Comparison of ENCODE assay signal across 13 cellular contexts in genomic region chr7:116872026-116872425, GRCh38. TPM values are rescaled to one million over a fixed set of nuclear protein-coding genes. Genes with fewer than 3 reads are reported as not detected.
DNase-seq lines count a peak whose midpoint lies in the region; TF ChIP-seq lines count a peak whose summit lies in the region.
"Had no signal": no experiment of that assay in that cellular context is flagged by ENCODE, and none has a peak within 500 bp of the region (broad histone marks: within the 10 kb centered on the region; RNA-seq: fewer than 3 reads in every experiment).

No MANE protein-coding gene starts in this region.

- H3K27ac Mint-ChIP-seq in activated CD4-positive, alpha-beta memory T cell treated with anti-CD3 and anti-CD28 coated beads for 36 hours, result peak overlapping the region; percentile 48
- H3K27ac Mint-ChIP-seq in activated CD4-positive, alpha-beta memory T cell treated with anti-CD3 and anti-CD28 coated beads, Interleukin-2, amount 10 ng/mL, durations not matched to agents 7 days and 5 days, result no peak overlapping the region
- peak overlapping the region; percentile 66 for H3K27ac Mint-ChIP-seq in HFFc6
- H3K27ac Mint-ChIP-seq in endothelial cell (ENCODE audit: unreplicated experiment), result peak overlapping the region; percentile 72
- no peak overlapping the region for H3K27ac Mint-ChIP-seq in Calu3 (ENCODE audit: unreplicated experiment)

- no peaks in the 10 kb centered on the region for H3K27me3 ChIP-seq in rectal smooth muscle tissue (ENCODE audit: control insufficient read depth, insufficient read depth, low read length)
- H3K27me3 ChIP-seq: cardiac muscle cell, SJCRH30, transverse colon had no signal

- BruUV-seq in Calu3 (replicated peaks; lab: Mats Ljungman, UMichigan), result no TSS peak

- H3K4me3 Mint-ChIP-seq in activated CD4-positive, alpha-beta memory T cell treated with anti-CD3 and anti-CD28 coated beads for 36 hours, result no peak overlapping the region
- no peak overlapping the region for H3K4me3 Mint-ChIP-seq in activated CD4-positive, alpha-beta memory T cell treated with anti-CD3 and anti-CD28 coated beads, Interleukin-2, amount 10 ng/mL, durations not matched to agents 7 days and 5 days
- H3K4me3 Mint-ChIP-seq in HFFc6, result peak overlapping the region; percentile 25; the same call in 1 of the 2 replicates
- H3K4me3 Mint-ChIP-seq in endothelial cell (ENCODE audit: unreplicated experiment), result peak overlapping the region; percentile 49
- no peak overlapping the region for H3K4me3 Mint-ChIP-seq in Calu3 (ENCODE audit: low read depth, unreplicated experiment)

- H3K36me3 ChIP-seq in rectal smooth muscle tissue (ENCODE audit: control insufficient read depth, insufficient read depth, low read length), result no peaks in the 10 kb centered on the region
- H3K36me3 ChIP-seq: cardiac muscle cell, transverse colon had no signal

- H3K36me3 Mint-ChIP-seq in activated CD4-positive, alpha-beta memory T cell treated with anti-CD3 and anti-CD28 coated beads for 36 hours, result peaks cover 10% of the 10 kb centered on the region
- H3K36me3 Mint-ChIP-seq in activated CD4-positive, alpha-beta memory T cell treated with anti-CD3 and anti-CD28 coated beads, Interleukin-2, amount 10 ng/mL, durations not matched to agents 7 days and 5 days (ENCODE audit: low read depth), result peaks cover 27% of the 10 kb centered on the region
- peaks cover 26% of the 10 kb centered on the region; the same call in 1 of the 2 replicates for H3K36me3 Mint-ChIP-seq in HFFc6 (ENCODE audit: low read depth)
- H3K36me3 Mint-ChIP-seq in endothelial cell (ENCODE audit: low read depth, unreplicated experiment), result peaks cover 12% of the 10 kb centered on the region
- no peaks in the 10 kb centered on the region for H3K36me3 Mint-ChIP-seq in Calu3 (ENCODE audit: insufficient read depth, unreplicated experiment)

- CTCF ChIA-PET in activated CD4-positive, alpha-beta memory T cell treated with anti-CD3 and anti-CD28 coated beads for 36 hours (lab: Charles Lee), result no interaction called here
- CTCF ChIA-PET in activated CD4-positive, alpha-beta memory T cell treated with anti-CD3 and anti-CD28 coated beads, Interleukin-2, amount 10 ng/mL, durations not matched to agents 7 days and 5 days (lab: Charles Lee), result no interaction called here
- CTCF ChIA-PET in Calu3 (lab: Charles Lee), result no interaction called here

- H3K9me3 Mint-ChIP-seq in activated CD4-positive, alpha-beta memory T cell treated with anti-CD3 and anti-CD28 coated beads for 36 hours, result no peaks in the 10 kb centered on the region
- no peaks in the 10 kb centered on the region for H3K9me3 Mint-ChIP-seq in activated CD4-positive, alpha-beta memory T cell treated with anti-CD3 and anti-CD28 coated beads, Interleukin-2, amount 10 ng/mL, durations not matched to agents 7 days and 5 days
- no peaks in the 10 kb centered on the region for H3K9me3 Mint-ChIP-seq in HFFc6
- H3K9me3 Mint-ChIP-seq in endothelial cell (ENCODE audit: unreplicated experiment), result no peaks in the 10 kb centered on the region
- no peaks in the 10 kb centered on the region for H3K9me3 Mint-ChIP-seq in Calu3 (ENCODE audit: low read depth, unreplicated experiment)

- H3K9ac ChIP-seq in rectal smooth muscle tissue (ENCODE audit: low read length), result no peak overlapping the region

- intact Hi-C loops in activated CD4-positive, alpha-beta memory T cell treated with anti-CD3 and anti-CD28 coated beads for 36 hours (cut with micrococcal nuclease), result loop anchor here (1.0 kb wide), 1 partner anchor 9 kb away; no protein-coding TSS in a partner anchor
- intact Hi-C loops in Calu3 (cut with micrococcal nuclease; ENCODE audit: unreplicated experiment), result no loop called here

- H3K4me1 Mint-ChIP-seq in activated CD4-positive, alpha-beta memory T cell treated with anti-CD3 and anti-CD28 coated beads for 36 hours (ENCODE audit: low read depth), result peaks cover 73% of the 10 kb centered on the region
- peaks cover 48% of the 10 kb centered on the region for H3K4me1 Mint-ChIP-seq in activated CD4-positive, alpha-beta memory T cell treated with anti-CD3 and anti-CD28 coated beads, Interleukin-2, amount 10 ng/mL, durations not matched to agents 7 days and 5 days
- H3K4me1 Mint-ChIP-seq in HFFc6 (ENCODE audit: low read depth) (peaks cover 62% of the 10 kb centered on the region), endothelial cell (ENCODE audit: unreplicated experiment) (peaks cover 47% of the 10 kb centered on the region), Calu3 (ENCODE audit: low read depth, unreplicated experiment) (peaks cover 33% of the 10 kb centered on the region)

- no peak for DNase-seq in activated CD4-positive, alpha-beta memory T cell treated with anti-CD3 and anti-CD28 coated beads for 36 hours
- no peak for DNase-seq in activated CD4-positive, alpha-beta memory T cell treated with anti-CD3 and anti-CD28 coated beads, Interleukin-2, amount 10 ng/mL, durations not matched to agents 7 days and 5 days
- DNase-seq in HFFc6 (no peak), endothelial cell (ENCODE audit: low spot score) (no peak), occipital lobe (lab: John Stamatoyannopoulos, UW) (no peak), Calu3 (no peak), SKM-1 (lab: John Stamatoyannopoulos, UW; ENCODE audit: unreplicated experiment) (no peak)
- DNase-seq: SJCRH30, transverse colon, WERI-Rb-1 had no signal

- no peak for TF ChIP-seq CTCF in HFFc6 (IDR thresholded peaks at IDR 0.05)
- no peak for TF ChIP-seq CTCF in endothelial cell (IDR thresholded peaks at IDR 0.05; ENCODE audit: unreplicated experiment)
- no peak for TF ChIP-seq CTCF in Calu3 (IDR thresholded peaks at IDR 0.05; ENCODE audit: unreplicated experiment)

- H3K4me3 ChIP-seq in rectal smooth muscle tissue (ENCODE audit: low read length), result no peak overlapping the region
- H3K4me3 ChIP-seq: cardiac muscle cell, lung, SJCRH30, transverse colon had no signal

- peak overlapping the region; percentile 37 for H3K27ac ChIP-seq in rectal smooth muscle tissue (ENCODE audit: low read depth, low read length)
- H3K27ac ChIP-seq: SJCRH30, WERI-Rb-1 had no signal

- POLR2A ChIA-PET in activated CD4-positive, alpha-beta memory T cell treated with anti-CD3 and anti-CD28 coated beads for 36 hours (lab: Charles Lee), result no interaction called here
- POLR2A ChIA-PET in activated CD4-positive, alpha-beta memory T cell treated with anti-CD3 and anti-CD28 coated beads, Interleukin-2, amount 10 ng/mL, durations not matched to agents 7 days and 5 days (lab: Charles Lee), result no interaction called here

- H3K4me1 ChIP-seq in rectal smooth muscle tissue (ENCODE audit: control insufficient read depth, insufficient read depth, low read length), result peaks cover 26% of the 10 kb centered on the region
- H3K4me1 ChIP-seq: SJCRH30 had no signal

- no peaks in the 10 kb centered on the region for H3K27me3 Mint-ChIP-seq in activated CD4-positive, alpha-beta memory T cell treated with anti-CD3 and anti-CD28 coated beads for 36 hours
- no peaks in the 10 kb centered on the region for H3K27me3 Mint-ChIP-seq in activated CD4-positive, alpha-beta memory T cell treated with anti-CD3 and anti-CD28 coated beads, Interleukin-2, amount 10 ng/mL, durations not matched to agents 7 days and 5 days
- no peaks in the 10 kb centered on the region for H3K27me3 Mint-ChIP-seq in HFFc6 (ENCODE audit: insufficient read depth)
- no peaks in the 10 kb centered on the region for H3K27me3 Mint-ChIP-seq in endothelial cell (ENCODE audit: unreplicated experiment)
- no peaks in the 10 kb centered on the region for H3K27me3 Mint-ChIP-seq in Calu3 (ENCODE audit: unreplicated experiment)

RNA-seq across cellular contexts. Expression of gene CAPZA2, which starts 9.6 kb away (rescaled TPM):
- 100 to 1,000 TPM; 163 to 176 TPM for total RNA-seq in activated CD4-positive, alpha-beta memory T cell treated with anti-CD3 and anti-CD28 coated beads for 36 hours
- total RNA-seq in activated CD4-positive, alpha-beta memory T cell treated with anti-CD3 and anti-CD28 coated beads, Interleukin-2, amount 10 ng/mL, durations not matched to agents 7 days and 5 days, result 100 to 1,000 TPM; 152 to 155 TPM
- 100 to 1,000 TPM; 216 to 311 (median 275) TPM for total RNA-seq in HFFc6 (2021; fragmentation: NEBNext Ultra II Directional; extraction: Animal tissue kit (Norgen Biotek cat#: 25700))
- total RNA-seq in endothelial cell (ENCODE audit: unreplicated experiment) (195 TPM), occipital lobe (214 TPM), Calu3 (2022) (209 TPM in 2 replicates)

Comparison
In these comparisons a context has a peak if more than half of its experiments do, and no peak if none do; other contexts are left out.
1. H3K27ac Mint-ChIP-seq: peak in activated CD4-positive, alpha-beta memory T cell treated with anti-CD3 and anti-CD28 coated beads for 36 hours (single experiment), HFFc6 (single experiment) and endothelial cell (single experiment); none in activated CD4-positive, alpha-beta memory T cell treated with anti-CD3 and anti-CD28 coated beads, Interleukin-2, amount 10 ng/mL, durations not matched to agents 7 days and 5 days (single experiment) and Calu3 (single experiment).
2. H3K4me3 Mint-ChIP-seq: peak in HFFc6 (single experiment) and endothelial cell (single experiment); none in activated CD4-positive, alpha-beta memory T cell treated with anti-CD3 and anti-CD28 coated beads for 36 hours (single experiment), activated CD4-positive, alpha-beta memory T cell treated with anti-CD3 and anti-CD28 coated beads, Interleukin-2, amount 10 ng/mL, durations not matched to agents 7 days and 5 days (single experiment) and Calu3 (single experiment).